In genomic region chr17:43155666-43156065, GRCh38 we compare ENCODE assay signal across 39 cellular contexts.
"Had no signal": no experiment of that assay in that cellular context is flagged by ENCODE, and none has a peak within 500 bp of the region (broad histone marks: within the 10 kb centered on the region; RNA-seq: fewer than 3 reads in every experiment).

No MANE protein-coding gene starts in this region.

- H3K27me3 ChIP-seq: adrenal gland, ascending aorta, body of pancreas, brain microvascular endothelial cell, breast epithelium, cardiac muscle cell had no signal

- DNase-seq: activated effector memory CD4-positive, alpha-beta T cell treated with anti-CD3 and anti-CD28 coated beads, Interleukin-2, amount 50 U/mL, for 16 hours; activated effector memory CD4-positive, alpha-beta T cell treated with Interleukin-2 at 50 U/mL for 16 hours; activated gamma-delta T cell; activated gamma-delta T cell treated with Interleukin-2 at 50 U/mL for 16 hours; activated naive CD4-positive, alpha-beta T cell; activated naive CD4-positive, alpha-beta T cell treated with anti-CD3 and anti-CD28 coated beads for 36 hours; activated naive CD4-positive, alpha-beta T cell treated with anti-CD3 and anti-CD28 coated beads, Interleukin-2, amount 10 ng/mL, durations not matched to agents 7 days and 5 days; activated naive CD4-positive, alpha-beta T cell treated with anti-CD3 and anti-CD28 coated beads, Interleukin-2, amount 50 U/mL, for 16 hours; activated naive CD8-positive, alpha-beta T cell treated with anti-CD3 and anti-CD28 coated beads for 36 hours; activated naive CD8-positive, alpha-beta T cell treated with anti-CD3 and anti-CD28 coated beads, Interleukin-2, amount 10 ng/mL, durations not matched to agents 7 days and 5 days; activated naive CD8-positive, alpha-beta T cell treated with anti-CD3 and anti-CD28 coated beads, Interleukin-2, amount 50 U/mL, for 24 hours; activated T-cell treated with anti-CD3 and anti-CD28 coated beads, Interleukin-2, amount 50 U/mL, for 1 hour; activated T-cell treated with anti-CD3 and anti-CD28 coated beads, Interleukin-2, amount 50 U/mL, for 24 hours; activated T-cell treated with anti-CD3 and anti-CD28 coated beads, Interleukin-2, amount 50 U/mL, for 4 hours; activated T-cell treated with anti-CD3 and anti-CD28 coated beads, Interleukin-2, amount 50 U/mL, for 48 hours; activated T-cell treated with anti-CD3 and anti-CD28 coated beads, Interleukin-2, amount 50 U/mL, for 72 hours; amniotic stem cell; amygdala; anterior cingulate cortex; aorta; body of pancreas; brain microvascular endothelial cell; caudate nucleus; central memory CD4-positive, alpha-beta T cell; cerebellar nuclear complex had no signal

- H3K9me3 ChIP-seq: adrenal gland, ascending aorta, body of pancreas, breast epithelium had no signal

- H3K4me1 ChIP-seq: ascending aorta, body of pancreas, breast epithelium had no signal

- H3K9me3 Mint-ChIP-seq: activated naive CD4-positive, alpha-beta T cell treated with anti-CD3 and anti-CD28 coated beads, Interleukin-2, amount 50 U/mL, for 24 hours; activated naive CD8-positive, alpha-beta T cell treated with anti-CD3 and anti-CD28 coated beads, Interleukin-2, amount 50 U/mL, for 24 hours; activated T-cell treated with anti-CD3 and anti-CD28 coated beads, Interleukin-2, amount 50 U/mL, for 24 hours; activated T-cell treated with anti-CD3 and anti-CD28 coated beads, Interleukin-2, amount 50 U/mL, for 72 hours; activated T-helper 17 cell treated with anti-CD3 and anti-CD28 coated beads, Interleukin-2, amount 50 U/mL, for 72 hours; central memory CD8-positive, alpha-beta T cell had no signal

- H3K27me3 Mint-ChIP-seq: activated naive CD4-positive, alpha-beta T cell treated with anti-CD3 and anti-CD28 coated beads, Interleukin-2, amount 10 ng/mL, durations not matched to agents 7 days and 5 days; activated naive CD4-positive, alpha-beta T cell treated with anti-CD3 and anti-CD28 coated beads, Interleukin-2, amount 50 U/mL, for 24 hours; activated naive CD8-positive, alpha-beta T cell; activated naive CD8-positive, alpha-beta T cell treated with anti-CD3 and anti-CD28 coated beads for 36 hours; activated naive CD8-positive, alpha-beta T cell treated with anti-CD3 and anti-CD28 coated beads, Interleukin-2, amount 10 ng/mL, durations not matched to agents 7 days and 5 days; activated naive CD8-positive, alpha-beta T cell treated with anti-CD3 and anti-CD28 coated beads, Interleukin-2, amount 50 U/mL, for 24 hours; activated T-cell treated with anti-CD3 and anti-CD28 coated beads, Interleukin-2, amount 50 U/mL, for 24 hours; activated T-helper 17 cell treated with anti-CD3 and anti-CD28 coated beads, Interleukin-2, amount 50 U/mL, for 72 hours; brain; central memory CD8-positive, alpha-beta T cell had no signal

- H3K4me1 Mint-ChIP-seq: activated naive CD4-positive, alpha-beta T cell treated with anti-CD3 and anti-CD28 coated beads, Interleukin-2, amount 10 ng/mL, durations not matched to agents 7 days and 5 days; activated naive CD4-positive, alpha-beta T cell treated with anti-CD3 and anti-CD28 coated beads, Interleukin-2, amount 50 U/mL, for 24 hours; activated naive CD8-positive, alpha-beta T cell treated with anti-CD3 and anti-CD28 coated beads for 36 hours; activated naive CD8-positive, alpha-beta T cell treated with anti-CD3 and anti-CD28 coated beads, Interleukin-2, amount 10 ng/mL, durations not matched to agents 7 days and 5 days; activated naive CD8-positive, alpha-beta T cell treated with anti-CD3 and anti-CD28 coated beads, Interleukin-2, amount 50 U/mL, for 24 hours; activated T-helper 17 cell treated with anti-CD3 and anti-CD28 coated beads, Interleukin-2, amount 50 U/mL, for 72 hours; brain; central memory CD8-positive, alpha-beta T cell had no signal

- H3K36me3 ChIP-seq: ascending aorta, brain microvascular endothelial cell, breast epithelium had no signal

- H3K27ac Mint-ChIP-seq: activated naive CD4-positive, alpha-beta T cell treated with anti-CD3 and anti-CD28 coated beads for 36 hours; activated naive CD4-positive, alpha-beta T cell treated with anti-CD3 and anti-CD28 coated beads, Interleukin-2, amount 10 ng/mL, durations not matched to agents 7 days and 5 days; activated naive CD4-positive, alpha-beta T cell treated with anti-CD3 and anti-CD28 coated beads, Interleukin-2, amount 50 U/mL, for 24 hours; activated naive CD4-positive, alpha-beta T cell treated with anti-CD3 and anti-CD28 coated beads, Interleukin-2, amount 50 U/mL, for 72 hours; activated naive CD8-positive, alpha-beta T cell; activated naive CD8-positive, alpha-beta T cell treated with anti-CD3 and anti-CD28 coated beads for 36 hours; activated naive CD8-positive, alpha-beta T cell treated with anti-CD3 and anti-CD28 coated beads, Interleukin-2, amount 10 ng/mL, durations not matched to agents 7 days and 5 days; activated naive CD8-positive, alpha-beta T cell treated with anti-CD3 and anti-CD28 coated beads, Interleukin-2, amount 50 U/mL, for 24 hours; activated T-cell treated with anti-CD3 and anti-CD28 coated beads, Interleukin-2, amount 50 U/mL, for 24 hours; activated T-cell treated with anti-CD3 and anti-CD28 coated beads, Interleukin-2, amount 50 U/mL, for 72 hours; activated T-helper 1 cell treated with anti-CD3 and anti-CD28 coated beads, Interleukin-12 subunit alpha, Interleukin-12 subunit beta, Interleukin-2, Interleukin-4 antibody, amounts not matched to agents 30 ng/mL and 10 ng/mL and 1 ng/mL, durations not matched to agents 14 hours and 24 hours and 36 hours; activated T-helper 17 cell treated with anti-CD3 and anti-CD28 coated beads, Interleukin-2, amount 50 U/mL, for 72 hours; activated T-helper 2 cell treated with anti-CD3 and anti-CD28 coated beads, Interferon-gamma antibody, Interleukin-2, Interleukin-4, amounts not matched to agents 10 μg/mL and 5 μg/mL and 100 μg/mL, durations not matched to agents 14 hours and 24 hours and 36 hours; brain had no signal

- H3K4me3 ChIP-seq: adrenal gland, ascending aorta, body of pancreas, breast epithelium, cardiac muscle cell had no signal

- FAIRE-seq: astrocyte, bronchial epithelial cell had no signal

- ATAC-seq: activated naive CD4-positive, alpha-beta T cell treated with anti-CD3 and anti-CD28 coated beads, Interleukin-2, amount 50 U/mL, for 72 hours; activated naive CD8-positive, alpha-beta T cell treated with anti-CD3 and anti-CD28 coated beads, Interleukin-2, amount 50 U/mL, for 24 hours; activated T-cell treated with anti-CD3 and anti-CD28 coated beads, Interleukin-2, amount 50 U/mL, for 4 hours; activated T-cell treated with anti-CD3 and anti-CD28 coated beads, Interleukin-2, amount 50 U/mL, for 72 hours; activated T-helper 17 cell treated with anti-CD3 and anti-CD28 coated beads, Interleukin-2, amount 50 U/mL, for 72 hours; body of pancreas had no signal

- H3K27ac ChIP-seq: adrenal gland, ascending aorta, body of pancreas, brain microvascular endothelial cell, breast epithelium, cardiac muscle cell had no signal

- H3K4me3 Mint-ChIP-seq: activated naive CD4-positive, alpha-beta T cell treated with anti-CD3 and anti-CD28 coated beads for 36 hours; activated naive CD4-positive, alpha-beta T cell treated with anti-CD3 and anti-CD28 coated beads, Interleukin-2, amount 10 ng/mL, durations not matched to agents 7 days and 5 days; activated naive CD4-positive, alpha-beta T cell treated with anti-CD3 and anti-CD28 coated beads, Interleukin-2, amount 50 U/mL, for 24 hours; activated naive CD8-positive, alpha-beta T cell; activated naive CD8-positive, alpha-beta T cell treated with anti-CD3 and anti-CD28 coated beads for 36 hours; activated naive CD8-positive, alpha-beta T cell treated with anti-CD3 and anti-CD28 coated beads, Interleukin-2, amount 10 ng/mL, durations not matched to agents 7 days and 5 days; activated naive CD8-positive, alpha-beta T cell treated with anti-CD3 and anti-CD28 coated beads, Interleukin-2, amount 50 U/mL, for 24 hours; activated T-cell treated with anti-CD3 and anti-CD28 coated beads, Interleukin-2, amount 50 U/mL, for 24 hours; activated T-cell treated with anti-CD3 and anti-CD28 coated beads, Interleukin-2, amount 50 U/mL, for 4 hours; activated T-cell treated with anti-CD3 and anti-CD28 coated beads, Interleukin-2, amount 50 U/mL, for 72 hours; activated T-helper 1 cell treated with anti-CD3 and anti-CD28 coated beads, Interleukin-12 subunit alpha, Interleukin-12 subunit beta, Interleukin-2, Interleukin-4 antibody, amounts not matched to agents 30 ng/mL and 10 ng/mL and 1 ng/mL, durations not matched to agents 14 hours and 24 hours and 36 hours; activated T-helper 17 cell treated with anti-CD3 and anti-CD28 coated beads, Interleukin-2, amount 50 U/mL, for 72 hours; brain; central memory CD8-positive, alpha-beta T cell had no signal
